Comparison of ENCODE assay signal across 8 cellular contexts in genomic region chr15:93030430-93031102, GRCh38. TPM values are rescaled to one million over a fixed set of nuclear protein-coding genes. Genes with fewer than 3 reads are reported as not detected.
A peak's percentile ranks its signal among the peaks of the same experiment; 100 is the strongest.
DNase-seq lines count a peak whose midpoint lies in the region; ATAC-seq lines count a peak whose summit lies in the region.

No MANE protein-coding gene starts in this region.

- H3K9me3 Mint-ChIP-seq in activated CD4-positive, alpha-beta memory T cell treated with anti-CD3 and anti-CD28 coated beads for 36 hours = no peaks in the 10 kb centered on the region
- no peaks in the 10 kb centered on the region for H3K9me3 Mint-ChIP-seq in memory B cell

- CTCF ChIA-PET in activated CD4-positive, alpha-beta memory T cell treated with anti-CD3 and anti-CD28 coated beads for 36 hours (lab: Charles Lee) = interaction anchor here (0.5 to 6.1 kb wide), 35 partner anchors 10 to 1303 kb away, joined by 3 to 56 read pairs (median 3); partner anchors contain the start of gene RGMA

- ATAC-seq in GM18858 (IDR thresholded peaks at IDR 0.05; ENCODE audit: unreplicated experiment) = peak; percentile 71
- peak; percentile 64 for ATAC-seq in HG03045 (IDR thresholded peaks at IDR 0.05; ENCODE audit: unreplicated experiment)
- ATAC-seq in memory B cell (ENCODE audit: low read depth) = peak; percentile 81

- no peak overlapping the region for H3K4me3 Mint-ChIP-seq in activated CD4-positive, alpha-beta memory T cell treated with anti-CD3 and anti-CD28 coated beads for 36 hours
- no peak overlapping the region for H3K4me3 Mint-ChIP-seq in memory B cell

- no peak overlapping the region for H3K27ac Mint-ChIP-seq in activated CD4-positive, alpha-beta memory T cell treated with anti-CD3 and anti-CD28 coated beads for 36 hours
- H3K27ac Mint-ChIP-seq in memory B cell = no peak overlapping the region

- peaks cover 39% of the 10 kb centered on the region for H3K4me1 Mint-ChIP-seq in activated CD4-positive, alpha-beta memory T cell treated with anti-CD3 and anti-CD28 coated beads for 36 hours (ENCODE audit: low read depth)
- H3K4me1 Mint-ChIP-seq in memory B cell = peaks cover 15% of the 10 kb centered on the region

- H3K27me3 Mint-ChIP-seq in activated CD4-positive, alpha-beta memory T cell treated with anti-CD3 and anti-CD28 coated beads for 36 hours = no peaks in the 10 kb centered on the region
- H3K27me3 Mint-ChIP-seq in memory B cell = no peaks in the 10 kb centered on the region

- H3K36me3 Mint-ChIP-seq in activated CD4-positive, alpha-beta memory T cell treated with anti-CD3 and anti-CD28 coated beads for 36 hours = peaks cover 11% of the 10 kb centered on the region
- H3K36me3 Mint-ChIP-seq in memory B cell = peaks cover 3% of the 10 kb centered on the region

- intact Hi-C loops in activated CD4-positive, alpha-beta memory T cell treated with anti-CD3 and anti-CD28 coated beads for 36 hours (cut with micrococcal nuclease) = loop anchor here (1.0 to 10.0 kb wide), 3 partner anchors 57 to 1090 kb away; partner anchors contain the start of gene RGMA

- DNase-seq in AML-193 (lab: John Stamatoyannopoulos, UW) (peak; percentile 11 to 34), NCI-H2227 (lab: John Stamatoyannopoulos, UW; ENCODE audit: unreplicated experiment) (peak; percentile 65), memory B cell (ENCODE audit: low spot score in 2 of 2) (peak; percentile 54 to 64)
- DNase-seq in activated CD4-positive, alpha-beta memory T cell treated with anti-CD3 and anti-CD28 coated beads for 36 hours = peak; percentile 78
- DNase-seq in effector CD8-positive, alpha-beta T cell (lab: John Stamatoyannopoulos, UW) = peak; percentile 41
- peak; percentile 25 to 29 for DNase-seq in stimulated activated CD8-positive, alpha-beta memory T cell treated with anti-CD3 and anti-CD28 coated beads, Interleukin-15, amount 100 ng/mL, for 4 hours (ENCODE audit: low read depth in 2 of 2)

- POLR2A ChIA-PET in activated CD4-positive, alpha-beta memory T cell treated with anti-CD3 and anti-CD28 coated beads for 36 hours (lab: Charles Lee) = no interaction called here

RNA-seq across cellular contexts. Expression of gene RGMA, which starts 58.4 kb away (rescaled TPM):
- total RNA-seq in activated CD4-positive, alpha-beta memory T cell treated with anti-CD3 and anti-CD28 coated beads for 36 hours = under 1 TPM; 0.12 to 0.21 TPM

Comparison
In these comparisons a context has a peak if more than half of its experiments do, and no peak if none do; other contexts are left out.
1. Peak in every context shown above with its lines: DNase-seq and ATAC-seq.
2. DNase-seq: peak in every context shown above with its lines; median percentile 78 in activated CD4-positive, alpha-beta memory T cell treated with anti-CD3 and anti-CD28 coated beads for 36 hours; 65 in NCI-H2227; 59 in memory B cell; 41 in effector CD8-positive, alpha-beta T cell; 27 in stimulated activated CD8-positive, alpha-beta memory T cell treated with anti-CD3 and anti-CD28 coated beads, Interleukin-15, amount 100 ng/mL, for 4 hours; 22 in AML-193.